11 cellular contexts compared by ENCODE assay signal in genomic region chr17:64017381-64017980, GRCh38. TPM values are rescaled to one million over a fixed set of nuclear protein-coding genes. Genes with fewer than 3 reads are reported as not detected.
DNase-seq lines count a peak whose midpoint lies in the region; ATAC-seq and TF ChIP-seq lines count a peak whose summit lies in the region.
"Had no signal": no experiment of that assay in that cellular context is flagged by ENCODE, and none has a peak within 500 bp of the region (broad histone marks: within the 10 kb centered on the region; RNA-seq: fewer than 3 reads in every experiment).

No MANE protein-coding gene starts in this region.

- POLR2A ChIA-PET in activated CD4-positive, alpha-beta memory T cell treated with anti-CD3 and anti-CD28 coated beads, Interleukin-2, amount 10 ng/mL, durations not matched to agents 7 days and 5 days (lab: Charles Lee), result interaction anchor here (0.6 to 5.9 kb wide), 12 partner anchors 8 to 488 kb away, joined by 3 to 57 read pairs (median 6); partner anchors contain the start of genes DDX5, ERN1 and PRR29
- POLR2A ChIA-PET in GM10248 (lab: Yijun Ruan, JAX), result interaction anchor here (1.0 to 1.1 kb wide), 4 partner anchors 69 to 128 kb away, joined by 4 to 10 read pairs (median 4); partner anchors contain the start of gene ERN1

- H3K9me3 ChIP-seq in BE2C (no peaks in the 10 kb centered on the region), lower lobe of right lung (no peaks in the 10 kb centered on the region)
- H3K9me3 ChIP-seq: left lung had no signal

- H3K36me3 Mint-ChIP-seq in activated CD4-positive, alpha-beta memory T cell treated with anti-CD3 and anti-CD28 coated beads, Interleukin-2, amount 10 ng/mL, durations not matched to agents 7 days and 5 days (ENCODE audit: low read depth), result peaks cover 32% of the 10 kb centered on the region

- TF ChIP-seq CTCF in BE2C (IDR thresholded peaks at IDR 0.05; ENCODE audit: low read depth, low read length) (peak; percentile 43), GM06990 (IDR thresholded peaks at IDR 0.05; ENCODE audit: insufficient read depth, low read length, poor library complexity, severe bottlenecking) (peak; percentile 25), lower lobe of right lung (IDR thresholded peaks at IDR 0.05) (peak; percentile 5), GM10248 (IDR thresholded peaks at IDR 0.05; ENCODE audit: control extremely low read depth, extremely low read depth, low read depth, missing control alignments) (no peak)

- H3K4me1 Mint-ChIP-seq in activated CD4-positive, alpha-beta memory T cell treated with anti-CD3 and anti-CD28 coated beads, Interleukin-2, amount 10 ng/mL, durations not matched to agents 7 days and 5 days, result peaks cover 60% of the 10 kb centered on the region

- no peak for DNase-seq in BE2C
- no peak for DNase-seq in GM06990 (ENCODE audit: extremely low read depth, insufficient read length)
- no peak for DNase-seq in activated CD4-positive, alpha-beta memory T cell treated with anti-CD3 and anti-CD28 coated beads, Interleukin-2, amount 10 ng/mL, durations not matched to agents 7 days and 5 days
- DNase-seq in lower lobe of right lung, result no peak
- DNase-seq in GM10248 (ENCODE audit: extremely low spot score), result no peak
- no peak for DNase-seq in superior temporal gyrus (ENCODE audit: extremely low spot score)
- DNase-seq: activated CD8-positive, alpha-beta memory T cell treated with anti-CD3 and anti-CD28 coated beads, Interleukin-2, amount 50 U/mL, for 48 hours; left lung had no signal

- no peaks in the 10 kb centered on the region for H3K27me3 Mint-ChIP-seq in activated CD4-positive, alpha-beta memory T cell treated with anti-CD3 and anti-CD28 coated beads, Interleukin-2, amount 10 ng/mL, durations not matched to agents 7 days and 5 days

- ATAC-seq in lower lobe of right lung (no peak), HG02623 (IDR thresholded peaks at IDR 0.05; ENCODE audit: unreplicated experiment) (no peak), GM21447 (IDR thresholded peaks at IDR 0.05; ENCODE audit: unreplicated experiment) (no peak)
- ATAC-seq: left lung had no signal

- peak overlapping the region; percentile 100 for H3K27ac Mint-ChIP-seq in activated CD4-positive, alpha-beta memory T cell treated with anti-CD3 and anti-CD28 coated beads, Interleukin-2, amount 10 ng/mL, durations not matched to agents 7 days and 5 days

- peak overlapping the region; percentile 99 for H3K4me3 Mint-ChIP-seq in activated CD4-positive, alpha-beta memory T cell treated with anti-CD3 and anti-CD28 coated beads, Interleukin-2, amount 10 ng/mL, durations not matched to agents 7 days and 5 days

- no peaks in the 10 kb centered on the region for H3K36me3 ChIP-seq in BE2C
- H3K36me3 ChIP-seq in GM06990 (ENCODE audit: control insufficient read depth, insufficient read depth, low read length), result no peaks in the 10 kb centered on the region
- H3K36me3 ChIP-seq in lower lobe of right lung, result no peaks in the 10 kb centered on the region
- H3K36me3 ChIP-seq: left lung had no signal

- CTCF ChIA-PET in activated CD4-positive, alpha-beta memory T cell treated with anti-CD3 and anti-CD28 coated beads, Interleukin-2, amount 10 ng/mL, durations not matched to agents 7 days and 5 days (lab: Charles Lee), result interaction anchor here (0.7 to 6.1 kb wide), 13 partner anchors 10 to 116 kb away, joined by 3 to 149 read pairs (median 7); partner anchors contain the start of genes CD79B and GH1
- CTCF ChIA-PET in GM10248 (lab: Yijun Ruan, JAX), result interaction anchor here (0.6 to 6.4 kb wide), 17 partner anchors 8 to 132 kb away, joined by 3 to 71 read pairs (median 5); partner anchors contain the start of genes CSHL1 and GH1

- intact Hi-C loops in lower lobe of right lung (cut with DNase I), result no loop called here

- H3K27me3 ChIP-seq in BE2C (no peaks in the 10 kb centered on the region), GM06990 (replicated peaks; ENCODE audit: control insufficient read depth, insufficient read depth, low read length) (no peaks in the 10 kb centered on the region), lower lobe of right lung (ENCODE audit: low read depth) (no peaks in the 10 kb centered on the region)
- H3K27me3 ChIP-seq: left lung had no signal

- H3K4me1 ChIP-seq in BE2C (no peaks in the 10 kb centered on the region), lower lobe of right lung (peaks cover 50% of the 10 kb centered on the region)

- H3K4me3 ChIP-seq in BE2C (ENCODE audit: low read depth, low read length) (no peak overlapping the region), GM06990 (replicated peaks; ENCODE audit: low read depth, low read length) (no peak overlapping the region), lower lobe of right lung (peak overlapping the region; percentile 64)
- H3K4me3 ChIP-seq: left lung had no signal

- no peaks in the 10 kb centered on the region for H3K9me3 Mint-ChIP-seq in activated CD4-positive, alpha-beta memory T cell treated with anti-CD3 and anti-CD28 coated beads, Interleukin-2, amount 10 ng/mL, durations not matched to agents 7 days and 5 days

- peak overlapping the region; percentile 8 for H3K27ac ChIP-seq in lower lobe of right lung

RNA-seq across cellular contexts. Expression of gene ICAM2, which starts 3.0 kb away (rescaled TPM):
- polyA plus RNA-seq in BE2C (2012; ENCODE audit: insufficient read depth, insufficient read length, low read depth), result 105 TPM
- total RNA-seq in activated CD4-positive, alpha-beta memory T cell treated with anti-CD3 and anti-CD28 coated beads, Interleukin-2, amount 10 ng/mL, durations not matched to agents 7 days and 5 days, result 100 to 1,000 TPM; 118 to 122 TPM
- total RNA-seq in lower lobe of right lung, result 69.2 TPM

RNA-seq across cellular contexts. Expression of gene PRR29, which starts 19.3 kb away (rescaled TPM):
- 6.8 TPM for polyA plus RNA-seq in BE2C (2012; ENCODE audit: insufficient read depth, insufficient read length, low read depth)
- 10 to 100 TPM; 12.0 to 15.1 TPM for total RNA-seq in activated CD4-positive, alpha-beta memory T cell treated with anti-CD3 and anti-CD28 coated beads, Interleukin-2, amount 10 ng/mL, durations not matched to agents 7 days and 5 days
- 11.3 TPM for total RNA-seq in lower lobe of right lung

RNA-seq across cellular contexts. Expression of gene SCN4A, which starts 44.8 kb away (rescaled TPM):
- polyA plus RNA-seq in BE2C (2012; ENCODE audit: insufficient read depth, insufficient read length, low read depth), result 0.06 TPM
- total RNA-seq in activated CD4-positive, alpha-beta memory T cell treated with anti-CD3 and anti-CD28 coated beads, Interleukin-2, amount 10 ng/mL, durations not matched to agents 7 days and 5 days, result under 1 TPM; 0.08 to 0.13 TPM
- 0.18 TPM for total RNA-seq in lower lobe of right lung
- total RNA-seq: M059J had no signal
